24 cellular contexts compared by ENCODE assay signal in genomic region chr5:63831381-63831780, GRCh38.
"Had no signal": no experiment of that assay in that cellular context is flagged by ENCODE, and none has a peak within 500 bp of the region (broad histone marks: within the 10 kb centered on the region; RNA-seq: fewer than 3 reads in every experiment).

No MANE protein-coding gene starts in this region.

- H3K4me1 Mint-ChIP-seq: naive thymus-derived CD8-positive, alpha-beta T cell; nephron progenitor cell; stimulated activated naive CD8-positive, alpha-beta T cell treated with anti-CD3 and anti-CD28 coated beads, Interleukin-15, amount 100 ng/mL, for 72 hours had no signal

- H3K36me3 Mint-ChIP-seq: naive thymus-derived CD8-positive, alpha-beta T cell had no signal

- H3K27me3 ChIP-seq: gastrocnemius medialis, left lung, right atrium auricular region, suprapubic skin, transverse colon, upper lobe of right lung, uterus had no signal

- H3K27ac ChIP-seq: coronary artery, gastrocnemius medialis, left lung, prostate gland, right atrium auricular region, suprapubic skin, transverse colon, upper lobe of right lung, uterus had no signal

- DNase-seq: dermis blood vessel endothelial cell; effector memory CD4-positive, alpha-beta T cell; gastrocnemius medialis; head of caudate nucleus; left cardiac atrium; left lung; naive thymus-derived CD8-positive, alpha-beta T cell; nephron progenitor cell; nucleus accumbens; stimulated activated CD4-positive, alpha-beta T cell treated with anti-CD3 and anti-CD28 coated beads, Interleukin-12 subunit alpha, Interleukin-12 subunit beta, amount 100 ng/mL, for 4 hours; stimulated activated CD4-positive, alpha-beta T cell treated with anti-CD3 and anti-CD28 coated beads, Interleukin-1b, Interleukin-23, amount 100 ng/mL, for 48 hours; stimulated activated CD4-positive, alpha-beta T cell treated with anti-CD3 and anti-CD28 coated beads, Interleukin-4, amount 100 ng/mL, for 1 hour; stimulated activated CD8-positive, alpha-beta memory T cell treated with anti-CD3 and anti-CD28 coated beads, Interleukin-4, amount 100 ng/mL, for 48 hours; stimulated activated naive CD4-positive, alpha-beta T cell; stimulated activated naive CD8-positive, alpha-beta T cell treated with anti-CD3 and anti-CD28 coated beads, Interleukin-15, amount 100 ng/mL, for 72 hours; transverse colon; upper lobe of right lung; uterus had no signal

- H3K4me3 ChIP-seq: coronary artery, gastrocnemius medialis, left lung, prostate gland, right atrium auricular region, smooth muscle cell, suprapubic skin, transverse colon, upper lobe of right lung, uterus had no signal

- H3K36me3 ChIP-seq: gastrocnemius medialis, left lung, prostate gland, right atrium auricular region, suprapubic skin, transverse colon, upper lobe of right lung, uterus had no signal

- H3K4me2 ChIP-seq: smooth muscle cell had no signal

- H3K9me3 ChIP-seq: gastrocnemius medialis, left lung, prostate gland, right atrium auricular region, suprapubic skin, transverse colon, upper lobe of right lung, uterus had no signal

- H3K4me1 ChIP-seq: gastrocnemius medialis, left lung, prostate gland, right atrium auricular region, suprapubic skin, transverse colon, upper lobe of right lung, uterus had no signal

- H3K4me3 Mint-ChIP-seq: naive thymus-derived CD8-positive, alpha-beta T cell; nephron progenitor cell; stimulated activated naive CD8-positive, alpha-beta T cell treated with anti-CD3 and anti-CD28 coated beads, Interleukin-15, amount 100 ng/mL, for 72 hours had no signal

- H3K27ac Mint-ChIP-seq: naive thymus-derived CD8-positive, alpha-beta T cell; nephron progenitor cell; stimulated activated naive CD8-positive, alpha-beta T cell treated with anti-CD3 and anti-CD28 coated beads, Interleukin-15, amount 100 ng/mL, for 72 hours had no signal

- H3K27me3 Mint-ChIP-seq: naive thymus-derived CD8-positive, alpha-beta T cell; stimulated activated naive CD8-positive, alpha-beta T cell treated with anti-CD3 and anti-CD28 coated beads, Interleukin-15, amount 100 ng/mL, for 72 hours had no signal

- ATAC-seq: gastrocnemius medialis; left cardiac atrium; left lung; naive thymus-derived CD8-positive, alpha-beta T cell; sciatic nerve; stimulated activated naive CD8-positive, alpha-beta T cell treated with anti-CD3 and anti-CD28 coated beads, Interleukin-15, amount 100 ng/mL, for 72 hours; upper lobe of right lung had no signal

- H3K9me3 Mint-ChIP-seq: nephron progenitor cell had no signal
